ENCODE assay signal across 24 cellular contexts in the genomic region with DNA sequence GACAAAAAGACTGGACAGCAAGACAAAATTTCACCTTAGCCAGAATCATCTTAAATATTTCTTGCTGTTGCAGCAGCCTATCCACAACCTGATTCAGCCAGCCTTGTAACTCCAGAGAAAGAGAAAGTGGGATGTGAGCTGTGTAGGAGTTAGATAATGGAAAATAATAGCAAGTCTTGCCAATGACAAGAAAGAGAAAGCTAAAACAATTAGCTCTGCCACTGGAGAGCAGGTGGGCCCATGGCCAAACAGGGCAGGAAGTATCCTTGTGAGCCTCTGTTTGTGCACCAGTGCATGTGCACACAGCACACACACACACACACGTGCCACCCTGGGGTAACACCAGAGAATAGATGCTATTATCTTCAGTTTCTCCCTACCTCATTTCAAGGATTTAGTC.
DNase-seq lines count a peak whose midpoint lies in the region; ATAC-seq, FAIRE-seq and TF ChIP-seq lines count a peak whose summit lies in the region.
"Had no signal": no experiment of that assay in that cellular context is flagged by ENCODE, and none has a peak within 500 bp of the region (broad histone marks: within the 10 kb centered on the region; RNA-seq: fewer than 3 reads in every experiment).

No MANE protein-coding gene starts in this region.

- no peaks in the 10 kb centered on the region for H3K9me3 Mint-ChIP-seq in astrocyte (ENCODE audit: unreplicated experiment)
- H3K9me3 Mint-ChIP-seq: activated naive CD4-positive, alpha-beta T cell treated with anti-CD3 and anti-CD28 coated beads, Interleukin-2, amount 10 ng/mL, durations not matched to agents 7 days and 5 days; effector memory CD8-positive, alpha-beta T cell; IgD-negative memory B cell; naive thymus-derived CD8-positive, alpha-beta T cell; T-cell had no signal

- TF ChIP-seq CTCF in left ventricle myocardium inferior (IDR thresholded peaks at IDR 0.05; ENCODE audit: borderline replicate concordance) (no peak), astrocyte (IDR thresholded peaks at IDR 0.05; ENCODE audit: insufficient read depth, low read depth, low read length) (no peak)

- H3K4me1 Mint-ChIP-seq in astrocyte (ENCODE audit: low read depth, unreplicated experiment), result no peaks in the 10 kb centered on the region
- H3K4me1 Mint-ChIP-seq: activated naive CD4-positive, alpha-beta T cell treated with anti-CD3 and anti-CD28 coated beads, Interleukin-2, amount 10 ng/mL, durations not matched to agents 7 days and 5 days; IgD-negative memory B cell; naive thymus-derived CD8-positive, alpha-beta T cell; T-cell had no signal

- H3K27me3 ChIP-seq in left ventricle myocardium inferior (ENCODE audit: low read depth) (no peaks in the 10 kb centered on the region), astrocyte (ENCODE audit: insufficient read depth, low read length) (no peaks in the 10 kb centered on the region), right cardiac atrium (ENCODE audit: control insufficient read depth, insufficient read depth) (no peaks in the 10 kb centered on the region)
- H3K27me3 ChIP-seq: BLaER1 treated with 17β-estradiol and CSF1 and Interleukin-3, amounts not matched to agents 10 nM and 100 nM; uterus had no signal

- no peak overlapping the region for H3K4me2 ChIP-seq in astrocyte (ENCODE audit: low read length)
- H3K4me2 ChIP-seq: BLaER1 treated with 17β-estradiol and CSF1 and Interleukin-3, amounts not matched to agents 10 nM and 100 nM had no signal

- H3K27ac ChIP-seq in left ventricle myocardium inferior (replicated peaks), result no peak overlapping the region
- no peak overlapping the region for H3K27ac ChIP-seq in astrocyte (ENCODE audit: low read depth, low read length)
- H3K27ac ChIP-seq in right cardiac atrium (ENCODE audit: low read length), result no peak overlapping the region
- H3K27ac ChIP-seq: BLaER1 treated with 17β-estradiol and CSF1 and Interleukin-3, amounts not matched to agents 10 nM and 100 nM; parathyroid adenoma; uterus had no signal

- no peak overlapping the region for H3K4me3 Mint-ChIP-seq in astrocyte (ENCODE audit: unreplicated experiment)
- H3K4me3 Mint-ChIP-seq: activated naive CD4-positive, alpha-beta T cell treated with anti-CD3 and anti-CD28 coated beads, Interleukin-2, amount 10 ng/mL, durations not matched to agents 7 days and 5 days; effector memory CD8-positive, alpha-beta T cell; IgD-negative memory B cell; naive thymus-derived CD8-positive, alpha-beta T cell; T-cell had no signal

- intact Hi-C loops in Right ventricle myocardium superior (cut with DNase I) (no loop called here), left ventricle myocardium inferior (cut with micrococcal nuclease) (no loop called here), right cardiac atrium (cut with DNase I) (no loop called here)

- H4K20me1 ChIP-seq in astrocyte (ENCODE audit: insufficient read depth, low read length), result no peaks in the 10 kb centered on the region
- H4K20me1 ChIP-seq: BLaER1 treated with 17β-estradiol and CSF1 and Interleukin-3, amounts not matched to agents 10 nM and 100 nM had no signal

- no peaks in the 10 kb centered on the region for H3K9me3 ChIP-seq in left ventricle myocardium inferior (replicated peaks)
- H3K9me3 ChIP-seq in astrocyte (ENCODE audit: insufficient read depth, low read depth, low read length), result no peaks in the 10 kb centered on the region
- H3K9me3 ChIP-seq in right cardiac atrium (ENCODE audit: control insufficient read depth, low read length), result no peaks in the 10 kb centered on the region
- H3K9me3 ChIP-seq: BLaER1 treated with 17β-estradiol and CSF1 and Interleukin-3, amounts not matched to agents 10 nM and 100 nM; uterus had no signal

- no peak overlapping the region for H3K27ac Mint-ChIP-seq in astrocyte (ENCODE audit: unreplicated experiment)
- H3K27ac Mint-ChIP-seq: activated naive CD4-positive, alpha-beta T cell treated with anti-CD3 and anti-CD28 coated beads, Interleukin-2, amount 10 ng/mL, durations not matched to agents 7 days and 5 days; effector memory CD8-positive, alpha-beta T cell; IgD-negative memory B cell; T-cell had no signal

- ATAC-seq in Right ventricle myocardium superior (ENCODE audit: poor library complexity) (no peak), right cardiac atrium (peak; percentile 79 to 87), HG02798 (IDR thresholded peaks at IDR 0.05; ENCODE audit: poor library complexity, unreplicated experiment) (no peak)
- ATAC-seq: effector memory CD8-positive, alpha-beta T cell; naive thymus-derived CD8-positive, alpha-beta T cell; T-cell had no signal

- H3K36me3 ChIP-seq in left ventricle myocardium inferior (no peaks in the 10 kb centered on the region), astrocyte (ENCODE audit: insufficient read depth, low read length) (no peaks in the 10 kb centered on the region)
- H3K36me3 ChIP-seq: BLaER1 treated with 17β-estradiol and CSF1 and Interleukin-3, amounts not matched to agents 10 nM and 100 nM; uterus had no signal

- no peak overlapping the region for H3K4me3 ChIP-seq in left ventricle myocardium inferior
- no peak overlapping the region for H3K4me3 ChIP-seq in astrocyte (ENCODE audit: insufficient read depth, low read depth, low read length)
- H3K4me3 ChIP-seq in right cardiac atrium (ENCODE audit: low read length), result no peak overlapping the region
- H3K4me3 ChIP-seq: BLaER1 treated with 17β-estradiol and CSF1 and Interleukin-3, amounts not matched to agents 10 nM and 100 nM; uterus had no signal

- H3K4me1 ChIP-seq in left ventricle myocardium inferior (peaks cover 18% of the 10 kb centered on the region), astrocyte (ENCODE audit: insufficient read depth, low read length) (no peaks in the 10 kb centered on the region), right cardiac atrium (ENCODE audit: control insufficient read depth, insufficient read depth, low read length) (peaks cover 4% of the 10 kb centered on the region)
- H3K4me1 ChIP-seq: BLaER1 treated with 17β-estradiol and CSF1 and Interleukin-3, amounts not matched to agents 10 nM and 100 nM; parathyroid adenoma; uterus had no signal

- H2AFZ ChIP-seq in astrocyte (ENCODE audit: low read depth, low read length), result no peak overlapping the region
- H2AFZ ChIP-seq: parathyroid adenoma had no signal

- DNase-seq in Right ventricle myocardium superior (peak; percentile 49), left ventricle myocardium inferior (no peak), astrocyte (ENCODE audit: low read depth) (peak; percentile 2), right cardiac atrium (peak; percentile 35 to 82 (median 74)), urothelium cell line (ENCODE audit: low spot score) (no peak), ureter (ENCODE audit: low spot score) (no peak), KG1 (lab: John Stamatoyannopoulos, UW) (no peak)
- DNase-seq: activated CD8-positive, alpha-beta memory T cell treated with anti-CD3 and anti-CD28 coated beads for 24 hours; activated naive CD4-positive, alpha-beta T cell treated with anti-CD3 and anti-CD28 coated beads, Interleukin-2, amount 10 ng/mL, durations not matched to agents 7 days and 5 days; cerebellar nuclear complex; effector memory CD8-positive, alpha-beta T cell; H7; naive thymus-derived CD8-positive, alpha-beta T cell; NCI-H1436; NCI-H82; OCI-M1; SHP77; T-cell had no signal

- H3K27me3 Mint-ChIP-seq in astrocyte (ENCODE audit: low read depth, unreplicated experiment), result peaks cover 2% of the 10 kb centered on the region
- H3K27me3 Mint-ChIP-seq: IgD-negative memory B cell, T-cell had no signal

- H3K79me2 ChIP-seq in astrocyte (ENCODE audit: insufficient read depth, low read length), result no peaks in the 10 kb centered on the region
- H3K79me2 ChIP-seq: parathyroid adenoma had no signal

- no peaks in the 10 kb centered on the region for H3K36me3 Mint-ChIP-seq in astrocyte (ENCODE audit: low read depth, unreplicated experiment)
- H3K36me3 Mint-ChIP-seq: activated naive CD4-positive, alpha-beta T cell treated with anti-CD3 and anti-CD28 coated beads, Interleukin-2, amount 10 ng/mL, durations not matched to agents 7 days and 5 days; T-cell had no signal

- H3K9ac ChIP-seq in astrocyte (ENCODE audit: low read length), result no peak overlapping the region
- H3K9ac ChIP-seq: BLaER1 treated with 17β-estradiol and CSF1 and Interleukin-3, amounts not matched to agents 10 nM and 100 nM; parathyroid adenoma had no signal

- no peak for FAIRE-seq in astrocyte (lab: Jason Lieb, UNC)
- FAIRE-seq in urothelium cell line (lab: Jason Lieb, UNC), result peak; percentile 32
- FAIRE-seq: TTC549 had no signal

- WGBS in right cardiac atrium, result 44% methylated on average over 1 of the region's 1 CpG

Comparison
In these comparisons a context has a peak if more than half of its experiments do, and no peak if none do; other contexts are left out.
1. ATAC-seq: peak in right cardiac atrium (2 of 2); none in Right ventricle myocardium superior (single experiment) and HG02798 (single experiment).
2. DNase-seq: peak in Right ventricle myocardium superior (single experiment), astrocyte (single experiment) and right cardiac atrium (3 of 3); none in left ventricle myocardium inferior (single experiment), urothelium cell line (single experiment), ureter (single experiment) and KG1 (single experiment).